12 cellular contexts compared by ENCODE assay signal in genomic region chr2:122340246-122340645, GRCh38.
DNase-seq lines count a peak whose midpoint lies in the region; ATAC-seq and TF ChIP-seq lines count a peak whose summit lies in the region.
"Had no signal": no experiment of that assay in that cellular context is flagged by ENCODE, and none has a peak within 500 bp of the region (broad histone marks: within the 10 kb centered on the region; RNA-seq: fewer than 3 reads in every experiment).

No MANE protein-coding gene starts in this region.

- H3K9me3 ChIP-seq in aorta (ENCODE audit: control insufficient read depth, low read length) (no peaks in the 10 kb centered on the region), vagina (no peaks in the 10 kb centered on the region)
- H3K9me3 ChIP-seq: left ventricle myocardium inferior, right lobe of liver had no signal

- no peak overlapping the region for H3K4me3 ChIP-seq in aorta (ENCODE audit: low read length in 2 of 2)
- no peak overlapping the region for H3K4me3 ChIP-seq in vagina
- H3K4me3 ChIP-seq: left ventricle myocardium inferior, right lobe of liver had no signal

- TF ChIP-seq CTCF in vagina (IDR thresholded peaks at IDR 0.05), result no peak

- no peak for TF ChIP-seq POLR2A in vagina (IDR thresholded peaks at IDR 0.05)

- no peak overlapping the region for H3K27ac ChIP-seq in aorta (ENCODE audit: low read depth in 1 of 2, low read length in 2 of 2)
- H3K27ac ChIP-seq in vagina, result no peak overlapping the region
- H3K27ac ChIP-seq: left ventricle myocardium inferior, right lobe of liver had no signal

- DNase-seq in SIG-M5 treated with dmso at 0.1 percent for 504 hours (lab: John Stamatoyannopoulos, UW; ENCODE audit: unreplicated experiment) (peak; percentile 6), SIG-M5 (lab: John Stamatoyannopoulos, UW) (no peak), MV-4-11 (lab: John Stamatoyannopoulos, UW) (peak; percentile 53), aorta (no peak), COLO668 (lab: John Stamatoyannopoulos, UW; ENCODE audit: unreplicated experiment) (no peak), SW480 (ENCODE audit: low spot score) (no peak), vagina (ENCODE audit: extremely low spot score in 2 of 2) (no peak)
- DNase-seq: left ventricle myocardium inferior; NCI-H1092; right lobe of liver; stimulated activated naive CD8-positive, alpha-beta T cell treated with anti-CD3 and anti-CD28 coated beads, Interleukin-15, Interleukin-2, amounts not matched to agents 100 U/mL and 50 U/mL, for 24 hours had no signal

- WGBS in aorta, 2 donors, result 52 to 56% methylated on average over 3 of the region's 3 CpGs

- ATAC-seq in HG02885 (IDR thresholded peaks at IDR 0.05; ENCODE audit: poor library complexity, unreplicated experiment) (peak; percentile 97), aorta (ENCODE audit: low FRiP score) (no peak)
- ATAC-seq: right lobe of liver; stimulated activated naive CD8-positive, alpha-beta T cell treated with anti-CD3 and anti-CD28 coated beads, Interleukin-15, Interleukin-2, amounts not matched to agents 100 U/mL and 50 U/mL, for 24 hours had no signal

- no peaks in the 10 kb centered on the region for H3K36me3 ChIP-seq in aorta (ENCODE audit: control insufficient read depth in 1 of 2, insufficient read depth in 2 of 2, low read length in 1 of 2)
- H3K36me3 ChIP-seq in vagina, result no peaks in the 10 kb centered on the region
- H3K36me3 ChIP-seq: left ventricle myocardium inferior, right lobe of liver had no signal

- no peaks in the 10 kb centered on the region for H3K4me1 ChIP-seq in aorta (ENCODE audit: control insufficient read depth in 1 of 2, insufficient read depth in 2 of 2, low read length in 2 of 2)
- no peaks in the 10 kb centered on the region for H3K4me1 ChIP-seq in vagina
- H3K4me1 ChIP-seq: left ventricle myocardium inferior, right lobe of liver had no signal

- H3K27me3 ChIP-seq in aorta (ENCODE audit: control insufficient read depth in 1 of 2, insufficient read depth in 2 of 2, low read length in 1 of 2) (no peaks in the 10 kb centered on the region), vagina (no peaks in the 10 kb centered on the region)
- H3K27me3 ChIP-seq: right lobe of liver had no signal

- intact Hi-C loops in aorta (cut with DNase I), result no loop called here
- intact Hi-C loops in vagina (cut with DNase I), result no loop called here

Comparison
In these comparisons a context has a peak if more than half of its experiments do, and no peak if none do; other contexts are left out.
1. DNase-seq: peak in SIG-M5 treated with dmso at 0.1 percent for 504 hours (single experiment) and MV-4-11 (single experiment); none in SIG-M5 (single experiment), aorta (0 of 2), COLO668 (single experiment), SW480 (single experiment) and vagina (0 of 2).